Comparison of ENCODE assay signal across 1 cellular context in genomic region chr9:23731373-23731772, GRCh38.
TF ChIP-seq lines count a peak whose summit lies in the region.

No MANE protein-coding gene starts in this region.

TF ChIP-seq in HEK293, 187 proteins besides CTCF, POLR2A, EP300 and RAD21 (continued from another document and continues in another):
- TF ChIP-seq ZBTB48 (tag by site-specific recombination; IDR thresholded peaks at IDR 0.05) (no peak), TRIM28 (IDR thresholded peaks at IDR 0.05; ENCODE audit: borderline replicate concordance, low read length) (no peak; the same call in 1 of the 2 replicates), KLF7 (tag by site-specific recombination; IDR thresholded peaks at IDR 0.05; ENCODE audit: borderline replicate concordance) (peak; percentile 61; the same call in 1 of the 2 replicates), YY1 (tag by site-specific recombination; IDR thresholded peaks at IDR 0.05) (0 out of 2 replicates have a peak, but pooled peaks have one; percentile 25), ZNF548 (tag by site-specific recombination; IDR thresholded peaks at IDR 0.05) (no peak), ZBTB17 (tag by site-specific recombination; IDR thresholded peaks at IDR 0.05) (peak; percentile 74; the same call in 1 of the 2 replicates), MEIS1 (CRISPR knock-in tag; IDR thresholded peaks at IDR 0.05; ENCODE audit: borderline replicate concordance) (no peak), ZSCAN5A (tag by site-specific recombination; IDR thresholded peaks at IDR 0.05) (no peak), ZNF549 (tag by site-specific recombination; IDR thresholded peaks at IDR 0.05) (no peak), ZNF629 (tag by site-specific recombination; IDR thresholded peaks at IDR 0.05) (peak; percentile 29; the same call in 1 of the 2 replicates), ZNF175 (tag by site-specific recombination; IDR thresholded peaks at IDR 0.05) (no peak), ZBTB26 (tag by site-specific recombination; optimal IDR thresholded peaks at IDR 0.05) (no peak), ZNF530 (tag by site-specific recombination; IDR thresholded peaks at IDR 0.05; ENCODE audit: low read depth) (no peak), ZSCAN16 (tag by site-specific recombination; IDR thresholded peaks at IDR 0.05) (no peak), ZNF600 (tag by site-specific recombination; IDR thresholded peaks at IDR 0.05) (no peak), ZNF350 (tag by site-specific recombination; IDR thresholded peaks at IDR 0.05) (no peak), ZNF777 (tag by site-specific recombination; IDR thresholded peaks at IDR 0.05; ENCODE audit: borderline replicate concordance) (no peak), ZNF624 (tag by site-specific recombination; IDR thresholded peaks at IDR 0.05) (no peak), MYNN (tag by site-specific recombination; IDR thresholded peaks at IDR 0.05; ENCODE audit: borderline replicate concordance) (no peak), ZFP37 (tag by site-specific recombination; IDR thresholded peaks at IDR 0.05) (no peak), SP2 (tag by site-specific recombination; IDR thresholded peaks at IDR 0.05) (no peak), ZNF677 (tag by site-specific recombination; IDR thresholded peaks at IDR 0.05) (no peak), HOXD13 (CRISPR knock-in tag; IDR thresholded peaks at IDR 0.05; ENCODE audit: borderline replicate concordance) (no peak), ZFHX2 (tag by site-specific recombination; conservative IDR thresholded peaks at IDR 0.05) (peak; percentile 54), ZNF501 (tag by site-specific recombination; IDR thresholded peaks at IDR 0.05) (no peak), ZNF239 (tag by site-specific recombination; IDR thresholded peaks at IDR 0.05) (no peak), KLF1 (tag by site-specific recombination; IDR thresholded peaks at IDR 0.05) (peak; percentile 36; the same call in 1 of the 2 replicates), ZNF394 (tag by site-specific recombination; IDR thresholded peaks at IDR 0.05; ENCODE audit: borderline replicate concordance) (no peak), SETDB1 (IDR thresholded peaks at IDR 0.05; ENCODE audit: insufficient read length, low read length) (no peak), ZFP3 (tag by site-specific recombination; IDR thresholded peaks at IDR 0.05; ENCODE audit: low read depth) (no peak), ZNF214 (tag by site-specific recombination; IDR thresholded peaks at IDR 0.05; ENCODE audit: borderline replicate concordance) (no peak), ZNF146 (tag by site-specific recombination; IDR thresholded peaks at IDR 0.05) (no peak), ZNF529 (tag by site-specific recombination; IDR thresholded peaks at IDR 0.05; ENCODE audit: insufficient replicate concordance) (no peak), WT1 (tag by site-specific recombination; IDR thresholded peaks at IDR 0.05) (peak; percentile 39; the same call in 1 of the 2 replicates), ZNF571 (tag by site-specific recombination; IDR thresholded peaks at IDR 0.05) (no peak), ZNF37A (tag by site-specific recombination; IDR thresholded peaks at IDR 0.05) (no peak), ZSCAN4 (tag by site-specific recombination; IDR thresholded peaks at IDR 0.05) (no peak), ZNF311 (tag by site-specific recombination; IDR thresholded peaks at IDR 0.05; ENCODE audit: borderline replicate concordance) (no peak), ELK4 (IDR thresholded peaks at IDR 0.05; ENCODE audit: borderline replicate concordance, low read depth, low read length) (no peak), ZNF302 (tag by site-specific recombination; IDR thresholded peaks at IDR 0.05; ENCODE audit: low read depth) (no peak), KLF16 (tag by site-specific recombination; IDR thresholded peaks at IDR 0.05) (no peak), ZNF830 (tag by site-specific recombination; IDR thresholded peaks at IDR 0.05; ENCODE audit: low read depth) (no peak), ZNF157 (tag by site-specific recombination; IDR thresholded peaks at IDR 0.05) (no peak), ZEB2 (tag by site-specific recombination; IDR thresholded peaks at IDR 0.05) (peak; percentile 53; the same call in 1 of the 2 replicates), AEBP2 (tag by site-specific recombination; IDR thresholded peaks at IDR 0.05; ENCODE audit: borderline replicate concordance) (no peak), ZNF140 (tag by site-specific recombination; IDR thresholded peaks at IDR 0.05) (no peak), OVOL3 (tag by site-specific recombination; IDR thresholded peaks at IDR 0.05) (peak; percentile 71; the same call in 1 of the 2 replicates), ZNF10 (tag by site-specific recombination; IDR thresholded peaks at IDR 0.05) (peak; percentile 55; the same call in 1 of the 2 replicates), ZNF48 (tag by site-specific recombination; IDR thresholded peaks at IDR 0.05) (no peak), MZF1 (tag by site-specific recombination; IDR thresholded peaks at IDR 0.05; ENCODE audit: borderline replicate concordance) (peak; percentile 39; the same call in 1 of the 2 replicates), ZNF221 (tag by site-specific recombination; IDR thresholded peaks at IDR 0.05; ENCODE audit: borderline replicate concordance) (no peak), BCL11A (tag by site-specific recombination; IDR thresholded peaks at IDR 0.05; ENCODE audit: low read depth) (no peak; the same call in 1 of the 2 replicates)
- TF ChIP-seq, protein P1, sequence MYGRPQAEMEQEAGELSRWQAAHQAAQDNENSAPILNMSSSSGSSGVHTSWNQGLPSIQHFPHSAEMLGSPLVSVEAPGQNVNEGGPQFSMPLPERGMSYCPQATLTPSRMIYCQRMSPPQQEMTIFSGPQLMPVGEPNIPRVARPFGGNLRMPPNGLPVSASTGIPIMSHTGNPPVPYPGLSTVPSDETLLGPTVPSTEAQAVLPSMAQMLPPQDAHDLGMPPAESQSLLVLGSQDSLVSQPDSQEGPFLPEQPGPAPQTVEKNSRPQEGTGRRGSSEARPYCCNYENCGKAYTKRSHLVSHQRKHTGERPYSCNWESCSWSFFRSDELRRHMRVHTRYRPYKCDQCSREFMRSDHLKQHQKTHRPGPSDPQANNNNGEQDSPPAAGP (tag by site-specific recombination; IDR thresholded peaks at IDR 0.05): no peak
- TF ChIP-seq, protein P2, sequence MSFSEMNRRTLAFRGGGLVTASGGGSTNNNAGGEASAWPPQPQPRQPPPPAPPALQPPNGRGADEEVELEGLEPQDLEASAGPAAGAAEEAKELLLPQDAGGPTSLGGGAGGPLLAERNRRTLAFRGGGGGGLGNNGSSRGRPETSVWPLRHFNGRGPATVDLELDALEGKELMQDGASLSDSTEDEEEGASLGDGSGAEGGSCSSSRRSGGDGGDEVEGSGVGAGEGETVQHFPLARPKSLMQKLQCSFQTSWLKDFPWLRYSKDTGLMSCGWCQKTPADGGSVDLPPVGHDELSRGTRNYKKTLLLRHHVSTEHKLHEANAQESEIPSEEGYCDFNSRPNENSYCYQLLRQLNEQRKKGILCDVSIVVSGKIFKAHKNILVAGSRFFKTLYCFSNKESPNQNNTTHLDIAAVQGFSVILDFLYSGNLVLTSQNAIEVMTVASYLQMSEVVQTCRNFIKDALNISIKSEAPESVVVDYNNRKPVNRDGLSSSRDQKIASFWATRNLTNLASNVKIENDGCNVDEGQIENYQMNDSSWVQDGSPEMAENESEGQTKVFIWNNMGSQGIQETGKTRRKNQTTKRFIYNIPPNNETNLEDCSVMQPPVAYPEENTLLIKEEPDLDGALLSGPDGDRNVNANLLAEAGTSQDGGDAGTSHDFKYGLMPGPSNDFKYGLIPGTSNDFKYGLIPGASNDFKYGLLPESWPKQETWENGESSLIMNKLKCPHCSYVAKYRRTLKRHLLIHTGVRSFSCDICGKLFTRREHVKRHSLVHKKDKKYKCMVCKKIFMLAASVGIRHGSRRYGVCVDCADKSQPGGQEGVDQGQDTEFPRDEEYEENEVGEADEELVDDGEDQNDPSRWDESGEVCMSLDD (tag by site-specific recombination; IDR thresholded peaks at IDR 0.05): no peak
- TF ChIP-seq, protein P3, sequence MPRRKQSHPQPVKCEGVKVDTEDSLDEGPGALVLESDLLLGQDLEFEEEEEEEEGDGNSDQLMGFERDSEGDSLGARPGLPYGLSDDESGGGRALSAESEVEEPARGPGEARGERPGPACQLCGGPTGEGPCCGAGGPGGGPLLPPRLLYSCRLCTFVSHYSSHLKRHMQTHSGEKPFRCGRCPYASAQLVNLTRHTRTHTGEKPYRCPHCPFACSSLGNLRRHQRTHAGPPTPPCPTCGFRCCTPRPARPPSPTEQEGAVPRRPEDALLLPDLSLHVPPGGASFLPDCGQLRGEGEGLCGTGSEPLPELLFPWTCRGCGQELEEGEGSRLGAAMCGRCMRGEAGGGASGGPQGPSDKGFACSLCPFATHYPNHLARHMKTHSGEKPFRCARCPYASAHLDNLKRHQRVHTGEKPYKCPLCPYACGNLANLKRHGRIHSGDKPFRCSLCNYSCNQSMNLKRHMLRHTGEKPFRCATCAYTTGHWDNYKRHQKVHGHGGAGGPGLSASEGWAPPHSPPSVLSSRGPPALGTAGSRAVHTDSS (tag by site-specific recombination; IDR thresholded peaks at IDR 0.05): no peak
- TF ChIP-seq, protein P4, sequence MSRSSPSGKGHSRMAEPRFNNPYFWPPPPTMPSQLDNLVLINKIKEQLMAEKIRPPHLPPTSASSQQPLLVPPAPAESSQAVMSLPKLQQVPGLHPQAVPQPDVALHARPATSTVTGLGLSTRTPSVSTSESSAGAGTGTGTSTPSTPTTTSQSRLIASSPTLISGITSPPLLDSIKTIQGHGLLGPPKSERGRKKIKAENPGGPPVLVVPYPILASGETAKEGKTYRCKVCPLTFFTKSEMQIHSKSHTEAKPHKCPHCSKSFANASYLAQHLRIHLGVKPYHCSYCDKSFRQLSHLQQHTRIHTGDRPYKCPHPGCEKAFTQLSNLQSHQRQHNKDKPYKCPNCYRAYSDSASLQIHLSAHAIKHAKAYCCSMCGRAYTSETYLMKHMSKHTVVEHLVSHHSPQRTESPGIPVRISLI (tag by site-specific recombination; IDR thresholded peaks at IDR 0.05): no peak
- TF ChIP-seq, protein P5, sequence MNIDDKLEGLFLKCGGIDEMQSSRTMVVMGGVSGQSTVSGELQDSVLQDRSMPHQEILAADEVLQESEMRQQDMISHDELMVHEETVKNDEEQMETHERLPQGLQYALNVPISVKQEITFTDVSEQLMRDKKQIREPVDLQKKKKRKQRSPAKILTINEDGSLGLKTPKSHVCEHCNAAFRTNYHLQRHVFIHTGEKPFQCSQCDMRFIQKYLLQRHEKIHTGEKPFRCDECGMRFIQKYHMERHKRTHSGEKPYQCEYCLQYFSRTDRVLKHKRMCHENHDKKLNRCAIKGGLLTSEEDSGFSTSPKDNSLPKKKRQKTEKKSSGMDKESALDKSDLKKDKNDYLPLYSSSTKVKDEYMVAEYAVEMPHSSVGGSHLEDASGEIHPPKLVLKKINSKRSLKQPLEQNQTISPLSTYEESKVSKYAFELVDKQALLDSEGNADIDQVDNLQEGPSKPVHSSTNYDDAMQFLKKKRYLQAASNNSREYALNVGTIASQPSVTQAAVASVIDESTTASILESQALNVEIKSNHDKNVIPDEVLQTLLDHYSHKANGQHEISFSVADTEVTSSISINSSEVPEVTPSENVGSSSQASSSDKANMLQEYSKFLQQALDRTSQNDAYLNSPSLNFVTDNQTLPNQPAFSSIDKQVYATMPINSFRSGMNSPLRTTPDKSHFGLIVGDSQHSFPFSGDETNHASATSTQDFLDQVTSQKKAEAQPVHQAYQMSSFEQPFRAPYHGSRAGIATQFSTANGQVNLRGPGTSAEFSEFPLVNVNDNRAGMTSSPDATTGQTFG (tag by site-specific recombination; IDR thresholded peaks at IDR 0.05; ENCODE audit: borderline replicate concordance): no peak
